9 cellular contexts compared by ENCODE assay signal in the genomic region with DNA sequence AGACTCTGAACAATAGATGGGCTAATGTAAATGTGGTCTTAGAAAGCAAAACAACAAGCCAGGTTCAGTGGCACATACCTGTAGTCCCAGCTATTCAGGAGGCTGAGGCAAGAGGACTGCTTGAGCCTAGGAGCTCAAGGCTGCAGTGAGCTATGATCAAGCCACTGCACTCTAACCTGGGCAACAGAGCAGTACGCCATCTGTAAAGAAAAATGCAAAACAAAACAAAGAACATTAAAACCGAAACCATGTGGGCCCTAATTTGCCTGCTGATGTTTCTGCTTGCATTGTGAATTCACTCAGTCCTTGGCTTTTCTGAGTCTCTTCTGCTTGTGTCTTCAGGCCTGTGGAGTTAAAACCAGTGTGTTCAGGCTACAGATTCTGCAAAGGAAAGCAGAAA. TPM values are rescaled to one million over a fixed set of nuclear protein-coding genes. Genes with fewer than 3 reads are reported as not detected.
DNase-seq lines count a peak whose midpoint lies in the region; ATAC-seq and TF ChIP-seq lines count a peak whose summit lies in the region.
"Had no signal": no experiment of that assay in that cellular context is flagged by ENCODE, and none has a peak within 500 bp of the region (broad histone marks: within the 10 kb centered on the region; RNA-seq: fewer than 3 reads in every experiment).

No MANE protein-coding gene starts in this region.

- H3K27me3 Mint-ChIP-seq in activated T-helper 17 cell treated with anti-CD3 and anti-CD28 coated beads, Interleukin-2, amount 50 U/mL, for 72 hours = no peaks in the 10 kb centered on the region
- H3K27me3 Mint-ChIP-seq in naive thymus-derived CD8-positive, alpha-beta T cell = no peaks in the 10 kb centered on the region
- H3K27me3 Mint-ChIP-seq in stimulated activated naive CD8-positive, alpha-beta T cell treated with anti-CD3 and anti-CD28 coated beads, Interleukin-15, amount 100 ng/mL, for 72 hours = no peaks in the 10 kb centered on the region

- ATAC-seq in GM19372 (IDR thresholded peaks at IDR 0.05; ENCODE audit: low read depth, unreplicated experiment) (peak; percentile 86), HG03066 (IDR thresholded peaks at IDR 0.05; ENCODE audit: low read depth, unreplicated experiment) (peak; percentile 87)
- peak; percentile 58 for ATAC-seq in activated T-helper 17 cell treated with anti-CD3 and anti-CD28 coated beads, Interleukin-2, amount 50 U/mL, for 72 hours (replicated peaks)
- ATAC-seq in naive thymus-derived CD8-positive, alpha-beta T cell = no peak
- no peak for ATAC-seq in stimulated activated naive CD8-positive, alpha-beta T cell treated with anti-CD3 and anti-CD28 coated beads, Interleukin-15, amount 100 ng/mL, for 72 hours
- ATAC-seq: PC-3 had no signal

- peak overlapping the region; percentile 70 for H3K4me3 Mint-ChIP-seq in activated T-helper 17 cell treated with anti-CD3 and anti-CD28 coated beads, Interleukin-2, amount 50 U/mL, for 72 hours
- no peak overlapping the region for H3K4me3 Mint-ChIP-seq in naive thymus-derived CD8-positive, alpha-beta T cell
- H3K4me3 Mint-ChIP-seq in stimulated activated naive CD8-positive, alpha-beta T cell treated with anti-CD3 and anti-CD28 coated beads, Interleukin-15, amount 100 ng/mL, for 72 hours = no peak overlapping the region

- peak overlapping the region; percentile 85 for H3K27ac Mint-ChIP-seq in activated T-helper 17 cell treated with anti-CD3 and anti-CD28 coated beads, Interleukin-2, amount 50 U/mL, for 72 hours
- peak overlapping the region in 4 of 10 donors; percentile 41 to 66 (median 48) for H3K27ac Mint-ChIP-seq in naive thymus-derived CD8-positive, alpha-beta T cell
- H3K27ac Mint-ChIP-seq in stimulated activated naive CD8-positive, alpha-beta T cell treated with anti-CD3 and anti-CD28 coated beads, Interleukin-15, amount 100 ng/mL, for 72 hours = no peak overlapping the region

- POLR2A ChIA-PET in naive thymus-derived CD8-positive, alpha-beta T cell (lab: Charles Lee) = interaction anchor here (0.6 kb wide), 1 partner anchor 546 kb away, joined by 4 read pairs; no protein-coding TSS in a partner anchor

- TF ChIP-seq CTCF in GM13976 (IDR thresholded peaks at IDR 0.05; ENCODE audit: borderline replicate concordance, control extremely low read depth, extremely low read depth, insufficient read depth, missing control alignments) = no peak

- in situ Hi-C loops in GM13976 (cut with MboI; ENCODE audit: low sequenced_read_pairs, unreplicated experiment) = no loop called here

- no peaks in the 10 kb centered on the region for H3K9me3 Mint-ChIP-seq in activated T-helper 17 cell treated with anti-CD3 and anti-CD28 coated beads, Interleukin-2, amount 50 U/mL, for 72 hours
- no peaks in the 10 kb centered on the region for H3K9me3 Mint-ChIP-seq in naive thymus-derived CD8-positive, alpha-beta T cell
- H3K9me3 Mint-ChIP-seq in stimulated activated naive CD8-positive, alpha-beta T cell treated with anti-CD3 and anti-CD28 coated beads, Interleukin-15, amount 100 ng/mL, for 72 hours = no peaks in the 10 kb centered on the region

- H3K4me1 Mint-ChIP-seq in activated T-helper 17 cell treated with anti-CD3 and anti-CD28 coated beads, Interleukin-2, amount 50 U/mL, for 72 hours = peaks cover 30% of the 10 kb centered on the region
- H3K4me1 Mint-ChIP-seq in naive thymus-derived CD8-positive, alpha-beta T cell = peaks cover 0 to 16% (median 13%) of the 10 kb centered on the region in 4 donors
- peaks cover 49% of the 10 kb centered on the region for H3K4me1 Mint-ChIP-seq in stimulated activated naive CD8-positive, alpha-beta T cell treated with anti-CD3 and anti-CD28 coated beads, Interleukin-15, amount 100 ng/mL, for 72 hours

- DNase-seq in GM13976 (ENCODE audit: low spot score) (peak; percentile 67), DMS 273 treated with DMSO at 0.1 percent for 48 hours (lab: John Stamatoyannopoulos, UW) (no peak), mucosa of gallbladder (ENCODE audit: low spot score) (no peak)
- DNase-seq in naive thymus-derived CD8-positive, alpha-beta T cell = no peak
- no peak for DNase-seq in stimulated activated naive CD8-positive, alpha-beta T cell treated with anti-CD3 and anti-CD28 coated beads, Interleukin-15, amount 100 ng/mL, for 72 hours
- DNase-seq: PC-3 had no signal

- H3K36me3 Mint-ChIP-seq in activated T-helper 17 cell treated with anti-CD3 and anti-CD28 coated beads, Interleukin-2, amount 50 U/mL, for 72 hours (ENCODE audit: low read depth) = peaks cover 7% of the 10 kb centered on the region
- no peaks in the 10 kb centered on the region for H3K36me3 Mint-ChIP-seq in naive thymus-derived CD8-positive, alpha-beta T cell

RNA-seq across cellular contexts. Expression of a gene that starts 56.7 kb away (rescaled TPM):
- 100 to 1,000 TPM; 173 to 194 TPM for total RNA-seq in activated T-helper 17 cell treated with anti-CD3 and anti-CD28 coated beads, Interleukin-2, amount 50 U/mL, for 72 hours
- 100 to 1,000 TPM; 385 to 388 TPM for total RNA-seq in naive thymus-derived CD8-positive, alpha-beta T cell
- polyA plus RNA-seq in naive thymus-derived CD8-positive, alpha-beta T cell = 10 to 100 TPM; 52.9 to 57.0 (median 54.9) TPM
- 96.7 TPM for total RNA-seq in mucosa of gallbladder

Comparison
In these comparisons a context has a peak if more than half of its experiments do, and no peak if none do; other contexts are left out.
1. ATAC-seq: peak in GM19372 (single experiment), HG03066 (single experiment) and activated T-helper 17 cell treated with anti-CD3 and anti-CD28 coated beads, Interleukin-2, amount 50 U/mL, for 72 hours (single experiment); none in naive thymus-derived CD8-positive, alpha-beta T cell (0 of 2) and stimulated activated naive CD8-positive, alpha-beta T cell treated with anti-CD3 and anti-CD28 coated beads, Interleukin-15, amount 100 ng/mL, for 72 hours (single experiment).